Comparison of ENCODE assay signal across 8 cellular contexts in the genomic region with DNA sequence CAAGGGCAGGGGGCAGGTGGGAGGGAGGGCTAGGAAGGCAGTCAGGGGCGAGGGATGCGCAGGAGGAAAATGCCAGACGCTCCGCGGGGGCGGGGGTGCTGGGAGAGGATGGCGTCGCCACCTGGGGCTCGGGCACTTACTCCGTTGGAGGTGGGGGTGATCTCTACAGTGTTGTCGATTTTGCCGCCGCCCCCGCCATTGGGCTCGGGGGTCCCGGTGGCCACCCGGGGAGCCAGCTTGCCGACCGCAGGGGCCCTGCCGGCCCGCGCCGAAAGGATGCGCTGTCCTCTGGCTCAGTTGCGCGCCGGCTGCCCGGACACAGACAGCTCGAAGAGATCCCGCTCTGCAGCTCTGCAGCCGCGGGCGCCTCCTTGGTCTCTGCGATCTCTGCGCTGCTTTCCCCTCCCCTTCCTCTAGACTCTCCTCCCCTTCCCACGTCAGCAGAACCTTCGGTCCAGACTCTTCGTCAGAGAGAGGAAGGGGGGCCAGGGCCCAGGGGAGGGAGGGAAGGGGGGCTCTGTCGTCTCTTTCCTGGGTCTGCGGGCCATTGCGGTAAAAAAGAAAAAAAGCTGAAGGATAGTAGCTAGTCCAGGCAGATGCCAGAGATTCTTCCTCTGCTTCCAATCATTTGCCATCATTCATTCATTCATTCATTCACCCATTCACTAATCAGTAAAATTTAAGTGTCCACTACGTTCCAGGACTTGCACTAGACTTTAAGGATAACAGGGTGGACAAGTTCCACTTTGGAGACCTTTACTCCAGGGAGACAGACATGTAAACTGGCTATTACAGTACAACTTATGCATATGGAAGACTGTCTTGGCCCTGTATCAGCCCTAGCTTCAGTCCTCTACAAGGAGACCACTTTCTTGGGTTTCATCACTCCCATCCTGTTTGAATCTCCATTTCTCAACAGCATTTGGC. TPM values are rescaled to one million over a fixed set of nuclear protein-coding genes. Genes with fewer than 3 reads are reported as not detected.
DNase-seq lines count a peak whose midpoint lies in the region; TF ChIP-seq lines count a peak whose summit lies in the region.

A gene (minus strand): TSS at position 382 of the 927 bp plus-strand sequence.

- no peak within 1 kb of the TSS for H3K4me2 ChIP-seq in KMS-11

- H3K79me2 ChIP-seq in KMS-11 (ENCODE audit: insufficient read depth, low read depth), result no peaks in the 10 kb centered on the region

- TF ChIP-seq POLR2A in prostate gland (IDR thresholded peaks at IDR 0.05), result peak; percentile 93

- peak within 1 kb of the TSS; percentile 30 for H2AFZ ChIP-seq in KMS-11 (ENCODE audit: low read depth)

- TF ChIP-seq CTCF in KMS-11 (conservative IDR thresholded peaks at IDR 0.05; ENCODE audit: low read depth, low read length) (no peak), astrocyte of the spinal cord (IDR thresholded peaks at IDR 0.05; ENCODE audit: low read depth, low read length) (peak; percentile 7), prostate gland (IDR thresholded peaks at IDR 0.05) (peak in 2 of 4 experiments; percentile 19 to 33)

- DNase-seq in AG20443 (ENCODE audit: low spot score) (peak; percentile 95), T-helper 22 cell (ENCODE audit: low read depth) (peak; percentile 45), astrocyte of the spinal cord (ENCODE audit: low read depth, low spot score) (peak; percentile 90), hippocampal formation (lab: John Stamatoyannopoulos, UW) (peak; percentile 84 to 93), prostate gland (ENCODE audit: low spot score) (peak; percentile 91), KG1 (lab: John Stamatoyannopoulos, UW) (no peak)

- H3K4me3 ChIP-seq in KMS-11 (IDR thresholded peaks at IDR 0.05; ENCODE audit: insufficient read depth, low read depth, low read length), result no peak within 1 kb of the TSS
- H3K4me3 ChIP-seq in astrocyte of the spinal cord (ENCODE audit: low read depth, low read length), result peak within 1 kb of the TSS; percentile 67
- peak within 1 kb of the TSS; percentile 63 to 75 for H3K4me3 ChIP-seq in prostate gland
- peak within 1 kb of the TSS; percentile 65 for H3K4me3 ChIP-seq in urinary bladder (ENCODE audit: low read depth, low read length)

- H3K27ac ChIP-seq in KMS-11 (no peak within 1 kb of the TSS), prostate gland (peak within 1 kb of the TSS; percentile 81 to 85), urinary bladder (ENCODE audit: low read depth) (no peak within 1 kb of the TSS)

- no peaks in the 10 kb centered on the region for H3K36me3 ChIP-seq in KMS-11 (ENCODE audit: insufficient read depth)
- H3K36me3 ChIP-seq in prostate gland, result no peaks in the 10 kb centered on the region
- no peaks in the 10 kb centered on the region for H3K36me3 ChIP-seq in urinary bladder (ENCODE audit: insufficient read depth)

- no peak within 1 kb of the TSS for H3K9ac ChIP-seq in KMS-11

- WGBS in prostate gland, result under 1% methylated on average over 31 of the region's 42 CpGs
- WGBS in urinary bladder, result under 1% methylated on average over 42 of the region's 42 CpGs

- H3K27me3 ChIP-seq in KMS-11 (ENCODE audit: insufficient read depth, low read depth) (no peaks in the 10 kb centered on the region), prostate gland (replicated peaks; ENCODE audit: insufficient read depth) (no peaks in the 10 kb centered on the region)

- H4K20me1 ChIP-seq in KMS-11 (ENCODE audit: insufficient read depth), result no peaks in the 10 kb centered on the region

- H3K4me1 ChIP-seq in KMS-11 (ENCODE audit: low read depth, poor library complexity, severe bottlenecking), result no peaks in the 10 kb centered on the region
- no peaks in the 10 kb centered on the region for H3K4me1 ChIP-seq in prostate gland (replicated peaks)
- peaks cover 2% of the 10 kb centered on the region for H3K4me1 ChIP-seq in urinary bladder (ENCODE audit: insufficient read depth)

- in situ Hi-C loops in astrocyte of the spinal cord (cut with HindIII; ENCODE audit: low sequenced_read_pairs), result no loop called here

- no peaks in the 10 kb centered on the region for H3K9me3 ChIP-seq in prostate gland

- intact Hi-C loops in prostate gland (cut with DNase I), result no loop called here

RNA-seq across cellular contexts. Expression of the gene that starts here (rescaled TPM):
- 100 to 1,000 TPM; 207 to 351 TPM for total RNA-seq in prostate gland
- total RNA-seq in urinary bladder, result 30.5 TPM
- polyA plus RNA-seq in urinary bladder, result 40.8 TPM

Comparison
In these comparisons a context has a peak if more than half of its experiments do, and no peak if none do; other contexts are left out.
1. H3K27ac ChIP-seq: peak in prostate gland (2 of 2); none in KMS-11 (single experiment) and urinary bladder (single experiment).